In genomic region chr16:73274140-73274539, GRCh38 we compare ENCODE assay signal across 30 cellular contexts.
"Had no signal": no experiment of that assay in that cellular context is flagged by ENCODE, and none has a peak within 500 bp of the region (broad histone marks: within the 10 kb centered on the region; RNA-seq: fewer than 3 reads in every experiment).

No MANE protein-coding gene starts in this region.

- DNase-seq: naive thymus-derived CD8-positive, alpha-beta T cell; nephron progenitor cell; occipital lobe; ovary; posterior cingulate gyrus; psoas muscle; right cardiac atrium; spleen; stimulated activated CD4-positive, alpha-beta T cell treated with anti-CD3 and anti-CD28 coated beads, Interleukin-12 subunit alpha, Interleukin-12 subunit beta, amount 100 ng/mL, for 4 hours; stimulated activated CD4-positive, alpha-beta T cell treated with anti-CD3 and anti-CD28 coated beads, Interleukin-1b, Interleukin-23, amount 100 ng/mL, for 48 hours; stimulated activated CD4-positive, alpha-beta T cell treated with anti-CD3 and anti-CD28 coated beads, Interleukin-4, amount 100 ng/mL, for 1 hour; stimulated activated CD4-positive, alpha-beta T cell treated with anti-CD3 and anti-CD28 coated beads, Interleukin-4, amount 100 ng/mL, for 4 hours; stimulated activated CD8-positive, alpha-beta memory T cell treated with anti-CD3 and anti-CD28 coated beads, Interleukin-4, amount 100 ng/mL, for 48 hours; stimulated activated naive CD4-positive, alpha-beta T cell; stimulated activated naive CD8-positive, alpha-beta T cell treated with anti-CD3 and anti-CD28 coated beads, Interleukin-15, amount 100 ng/mL, for 72 hours; stimulated activated naive CD8-positive, alpha-beta T cell treated with anti-CD3 and anti-CD28 coated beads, Interleukin-15, Interleukin-2, amounts not matched to agents 100 U/mL and 50 U/mL, for 24 hours; substantia nigra; thyroid gland; trophoblast cell; upper lobe of left lung had no signal

- H3K36me3 ChIP-seq: ovary, spleen, thoracic aorta, thyroid gland, tibial nerve, upper lobe of left lung, vagina had no signal

- H2AFZ ChIP-seq: parathyroid adenoma had no signal

- H3K27ac ChIP-seq: ovary, parathyroid adenoma, psoas muscle, skin epidermis, spleen, thoracic aorta, thyroid gland, tibial nerve, upper lobe of left lung, vagina had no signal

- H3K27me3 ChIP-seq: ovary, spleen, thyroid gland, tibial nerve, upper lobe of left lung, vagina had no signal

- H3K9ac ChIP-seq: parathyroid adenoma had no signal

- H3K9me3 ChIP-seq: ovary, psoas muscle, thoracic aorta, thyroid gland, tibial nerve, upper lobe of left lung, vagina had no signal

- H3K4me2 ChIP-seq: smooth muscle cell had no signal

- H3K79me2 ChIP-seq: parathyroid adenoma had no signal

- H3K4me3 ChIP-seq: ovary, psoas muscle, skin epidermis, smooth muscle cell, spleen, thoracic aorta, thyroid gland, tibial nerve, upper lobe of left lung, vagina had no signal

- H3K4me1 ChIP-seq: parathyroid adenoma, psoas muscle, spleen, thyroid gland, tibial nerve, upper lobe of left lung, vagina had no signal

- ATAC-seq: naive thymus-derived CD8-positive, alpha-beta T cell; natural killer cell treated with Interleukin-12 subunit alpha and Interleukin-12 subunit beta and Interleukin-15 and Interleukin-18, amount 100 ng/mL, for 72 hours; psoas muscle; right cardiac atrium; sciatic nerve; stimulated activated memory B cell treated with anti-CD40 and anti-IgM and Interleukin-4, amounts not matched to agents 10 μg/mL and 1 μg/mL and 100 μg/mL, for 72 hours; stimulated activated naive CD8-positive, alpha-beta T cell treated with anti-CD3 and anti-CD28 coated beads, Interleukin-15, amount 100 ng/mL, for 72 hours; stimulated activated naive CD8-positive, alpha-beta T cell treated with anti-CD3 and anti-CD28 coated beads, Interleukin-15, Interleukin-2, amounts not matched to agents 100 U/mL and 50 U/mL, for 24 hours had no signal

- FAIRE-seq: urothelium cell line had no signal
